1 cellular context compared by ENCODE assay signal in genomic region chr10:33327750-33328149, GRCh38.
TF ChIP-seq lines count a peak whose summit lies in the region.

No MANE protein-coding gene starts in this region.

TF ChIP-seq in SK-N-SH treated with all-trans-retinoic acid at 6 μM for 48 hours, 23 proteins besides CTCF, POLR2A, EP300 and RAD21 (continued from another document):
- TF ChIP-seq POU6F1 (CRISPR knock-in tag; IDR thresholded peaks at IDR 0.05; ENCODE audit: borderline replicate concordance, low read depth), result no peak
- TF ChIP-seq OSR1 (CRISPR knock-in tag; IDR thresholded peaks at IDR 0.05), result no peak
- no peak for TF ChIP-seq CSRNP3 (CRISPR knock-in tag; IDR thresholded peaks at IDR 0.05)
- no peak for TF ChIP-seq ZNF70 (CRISPR knock-in tag; IDR thresholded peaks at IDR 0.05)
- TF ChIP-seq ZFP30 (CRISPR knock-in tag; IDR thresholded peaks at IDR 0.05), result no peak
- no peak for TF ChIP-seq ZNF8 (CRISPR knock-in tag; IDR thresholded peaks at IDR 0.05)
- TF ChIP-seq ISL1 (CRISPR knock-in tag; IDR thresholded peaks at IDR 0.05), result no peak
- no peak for TF ChIP-seq GLIS3 (CRISPR knock-in tag; IDR thresholded peaks at IDR 0.05)
- no peak for TF ChIP-seq ZNF565 (CRISPR knock-in tag; conservative IDR thresholded peaks at IDR 0.05; ENCODE audit: low read depth)
- TF ChIP-seq TOX (CRISPR knock-in tag; IDR thresholded peaks at IDR 0.05; ENCODE audit: borderline replicate concordance), result no peak
